In the genomic region with DNA sequence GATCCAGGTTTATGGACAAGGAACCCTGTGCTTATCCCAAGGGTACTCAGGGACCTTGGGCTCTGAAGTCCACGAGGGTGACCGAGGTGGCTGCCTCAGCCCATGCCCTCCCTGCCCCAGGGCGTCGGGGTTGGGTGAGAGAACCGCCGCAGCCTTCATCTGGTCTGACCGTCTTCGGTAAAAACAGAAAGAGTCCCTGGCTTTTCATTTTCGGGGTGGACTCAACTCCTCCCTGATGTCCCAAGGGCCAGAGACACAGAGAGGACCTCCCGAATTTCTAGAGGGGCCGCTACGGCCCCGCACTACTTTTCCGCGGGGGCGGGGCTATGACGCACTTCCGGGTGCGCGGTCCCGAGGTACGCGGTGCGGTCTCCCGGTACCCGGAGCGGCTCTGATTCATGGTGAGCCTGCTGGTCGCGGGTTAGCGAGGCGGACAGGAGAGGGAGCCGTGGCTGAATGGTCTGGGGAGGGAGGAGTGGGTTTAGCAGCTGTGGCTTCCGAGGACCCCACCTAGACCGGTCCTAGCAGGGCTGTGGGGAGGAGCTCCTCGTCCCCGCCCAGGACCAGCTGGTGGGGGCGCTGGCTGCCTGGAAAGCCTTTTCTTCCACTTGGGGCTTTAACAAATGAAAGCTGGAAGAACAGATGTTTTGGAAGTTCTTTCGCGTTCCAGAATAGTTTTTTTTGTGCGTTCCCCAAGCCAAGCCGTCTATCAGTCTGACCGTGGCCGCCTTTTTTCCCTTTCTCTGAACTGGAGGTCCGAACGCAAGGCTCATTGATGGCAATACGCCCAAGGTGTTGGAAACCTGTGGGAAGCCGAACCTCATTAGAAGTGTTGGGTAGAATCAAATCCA, we compare ENCODE assay signal across 8 cellular contexts. TPM values are rescaled to one million over a fixed set of nuclear protein-coding genes. Genes with fewer than 3 reads are reported as not detected.
DNase-seq lines count a peak whose midpoint lies in the region; ATAC-seq and TF ChIP-seq lines count a peak whose summit lies in the region.

A gene (plus strand): TSS at position 334 of the 851 bp plus-strand sequence. CDS start 7,233 bp downstream, outside the sequence.

- POLR2A ChIA-PET in WTC11 (lab: Charles Lee) = interaction anchor here (0.6 to 1.0 kb wide), 4 partner anchors 9 to 52 kb away, joined by 3 read pairs; a partner anchor contains a TSS

- H3K36me3 Mint-ChIP-seq in WTC11 (peaks cover 6% of the 10 kb centered on the region; the same call in 1 of the 2 replicates), immature natural killer cell (no peaks in the 10 kb centered on the region)

- H3K4me3 Mint-ChIP-seq in WTC11 (peak within 1 kb of the TSS; percentile 88), immature natural killer cell (peak within 1 kb of the TSS; percentile 92 to 96 (median 95))

- H3K27ac Mint-ChIP-seq in WTC11 (peak within 1 kb of the TSS; percentile 96), immature natural killer cell (peak within 1 kb of the TSS; percentile 92 to 98 (median 98))

- peaks cover 13% of the 10 kb centered on the region for H3K4me1 Mint-ChIP-seq in WTC11
- peaks cover 23 to 28% of the 10 kb centered on the region in 2 donors for H3K4me1 Mint-ChIP-seq in immature natural killer cell

- peak within 1 kb of the TSS; percentile 87 to 95 for H3K4me3 ChIP-seq in cardiac fibroblast (replicated peaks in 1 of 2; ENCODE audit: low read depth in 2 of 2, low read length in 2 of 2)

- TF ChIP-seq CTCF in WTC11 (IDR thresholded peaks at IDR 0.05) (no peak), cardiac fibroblast (IDR thresholded peaks at IDR 0.05; ENCODE audit: low read depth, low read length) (no peak)

- H3K27me3 Mint-ChIP-seq in WTC11 (ENCODE audit: low read depth) (no peaks in the 10 kb centered on the region), immature natural killer cell (ENCODE audit: low read depth in 3 of 3) (peaks cover 4 to 21% (median 8%) of the 10 kb centered on the region in 3 donors)

- DNase-seq in A172 (ENCODE audit: low spot score) (peak; percentile 73), NCI-H2171 (lab: John Stamatoyannopoulos, UW) (peak; percentile 80), WTC11 (ENCODE audit: low spot score) (peak; percentile 89), cardiac fibroblast (ENCODE audit: low read depth in 2 of 2) (peak; percentile 84 to 86), immature natural killer cell (peak; percentile 83 to 86 (median 85)), smooth muscle cell of the brain vasculature (ENCODE audit: low read depth, low spot score) (peak; percentile 51)

- no peaks in the 10 kb centered on the region for H3K9me3 Mint-ChIP-seq in WTC11
- H3K9me3 Mint-ChIP-seq in immature natural killer cell = no peaks in the 10 kb centered on the region

- ATAC-seq in GM18511 (IDR thresholded peaks at IDR 0.05; ENCODE audit: unreplicated experiment) (peak; percentile 88), HG03064 (IDR thresholded peaks at IDR 0.05; ENCODE audit: low read depth, unreplicated experiment) (peak; percentile 72), WTC11 (peak; percentile 91)

- CTCF ChIA-PET in WTC11 (lab: Charles Lee) = interaction anchor here (0.6 to 1.8 kb wide), 6 partner anchors 17 to 133 kb away, joined by 3 to 5 read pairs (median 4); a partner anchor contains a TSS

TF ChIP-seq in WTC11, 78 proteins besides CTCF, POLR2A, EP300 and RAD21 (continues in another document):
- TF ChIP-seq, protein P1, sequence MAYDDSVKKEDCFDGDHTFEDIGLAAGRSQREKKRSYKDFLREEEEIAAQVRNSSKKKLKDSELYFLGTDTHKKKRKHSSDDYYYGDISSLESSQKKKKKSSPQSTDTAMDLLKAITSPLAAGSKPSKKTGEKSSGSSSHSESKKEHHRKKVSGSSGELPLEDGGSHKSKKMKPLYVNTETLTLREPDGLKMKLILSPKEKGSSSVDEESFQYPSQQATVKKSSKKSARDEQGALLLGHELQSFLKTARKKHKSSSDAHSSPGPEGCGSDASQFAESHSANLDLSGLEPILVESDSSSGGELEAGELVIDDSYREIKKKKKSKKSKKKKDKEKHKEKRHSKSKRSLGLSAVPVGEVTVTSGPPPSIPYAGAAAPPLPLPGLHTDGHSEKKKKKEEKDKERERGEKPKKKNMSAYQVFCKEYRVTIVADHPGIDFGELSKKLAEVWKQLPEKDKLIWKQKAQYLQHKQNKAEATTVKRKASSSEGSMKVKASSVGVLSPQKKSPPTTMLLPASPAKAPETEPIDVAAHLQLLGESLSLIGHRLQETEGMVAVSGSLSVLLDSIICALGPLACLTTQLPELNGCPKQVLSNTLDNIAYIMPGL (CRISPR knock-in tag; IDR thresholded peaks at IDR 0.05) = peak; percentile 51; the same call in 1 of the 2 replicates
- TF ChIP-seq FOXJ3 (CRISPR knock-in tag; IDR thresholded peaks at IDR 0.05; ENCODE audit: borderline replicate concordance) = no peak
- TF ChIP-seq GABPB1 (CRISPR knock-in tag; IDR thresholded peaks at IDR 0.05) = peak; percentile 82
- TF ChIP-seq ZNF232 (CRISPR knock-in tag; IDR thresholded peaks at IDR 0.05) = no peak
- 0 out of 2 replicates have a peak, but pooled peaks have one; percentile 19 for TF ChIP-seq NFE2L1 (CRISPR knock-in tag; IDR thresholded peaks at IDR 0.05)
- TF ChIP-seq EMX1 (CRISPR knock-in tag; IDR thresholded peaks at IDR 0.05) = no peak
- TF ChIP-seq, protein P2, sequence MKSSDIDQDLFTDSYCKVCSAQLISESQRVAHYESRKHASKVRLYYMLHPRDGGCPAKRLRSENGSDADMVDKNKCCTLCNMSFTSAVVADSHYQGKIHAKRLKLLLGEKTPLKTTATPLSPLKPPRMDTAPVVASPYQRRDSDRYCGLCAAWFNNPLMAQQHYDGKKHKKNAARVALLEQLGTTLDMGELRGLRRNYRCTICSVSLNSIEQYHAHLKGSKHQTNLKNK (CRISPR knock-in tag; IDR thresholded peaks at IDR 0.05) = no peak
- TF ChIP-seq, protein P3, sequence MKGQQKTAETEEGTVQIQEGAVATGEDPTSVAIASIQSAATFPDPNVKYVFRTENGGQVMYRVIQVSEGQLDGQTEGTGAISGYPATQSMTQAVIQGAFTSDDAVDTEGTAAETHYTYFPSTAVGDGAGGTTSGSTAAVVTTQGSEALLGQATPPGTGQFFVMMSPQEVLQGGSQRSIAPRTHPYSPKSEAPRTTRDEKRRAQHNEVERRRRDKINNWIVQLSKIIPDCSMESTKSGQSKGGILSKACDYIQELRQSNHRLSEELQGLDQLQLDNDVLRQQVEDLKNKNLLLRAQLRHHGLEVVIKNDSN (CRISPR knock-in tag; IDR thresholded peaks at IDR 0.05) = peak; percentile 51; the same call in 1 of the 2 replicates
- TF ChIP-seq, protein P4, sequence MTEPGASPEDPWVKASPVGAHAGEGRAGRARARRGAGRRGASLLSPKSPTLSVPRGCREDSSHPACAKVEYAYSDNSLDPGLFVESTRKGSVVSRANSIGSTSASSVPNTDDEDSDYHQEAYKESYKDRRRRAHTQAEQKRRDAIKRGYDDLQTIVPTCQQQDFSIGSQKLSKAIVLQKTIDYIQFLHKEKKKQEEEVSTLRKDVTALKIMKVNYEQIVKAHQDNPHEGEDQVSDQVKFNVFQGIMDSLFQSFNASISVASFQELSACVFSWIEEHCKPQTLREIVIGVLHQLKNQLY (CRISPR knock-in tag; IDR thresholded peaks at IDR 0.05) = no peak
- peak; percentile 97 for TF ChIP-seq CREM (CRISPR knock-in tag; IDR thresholded peaks at IDR 0.05)
- peak; percentile 47; the same call in 1 of the 2 replicates for TF ChIP-seq ETV6 (CRISPR knock-in tag; IDR thresholded peaks at IDR 0.05)
- no peak for TF ChIP-seq MXD4 (CRISPR knock-in tag; IDR thresholded peaks at IDR 0.05; ENCODE audit: borderline replicate concordance)
- TF ChIP-seq, protein P5, sequence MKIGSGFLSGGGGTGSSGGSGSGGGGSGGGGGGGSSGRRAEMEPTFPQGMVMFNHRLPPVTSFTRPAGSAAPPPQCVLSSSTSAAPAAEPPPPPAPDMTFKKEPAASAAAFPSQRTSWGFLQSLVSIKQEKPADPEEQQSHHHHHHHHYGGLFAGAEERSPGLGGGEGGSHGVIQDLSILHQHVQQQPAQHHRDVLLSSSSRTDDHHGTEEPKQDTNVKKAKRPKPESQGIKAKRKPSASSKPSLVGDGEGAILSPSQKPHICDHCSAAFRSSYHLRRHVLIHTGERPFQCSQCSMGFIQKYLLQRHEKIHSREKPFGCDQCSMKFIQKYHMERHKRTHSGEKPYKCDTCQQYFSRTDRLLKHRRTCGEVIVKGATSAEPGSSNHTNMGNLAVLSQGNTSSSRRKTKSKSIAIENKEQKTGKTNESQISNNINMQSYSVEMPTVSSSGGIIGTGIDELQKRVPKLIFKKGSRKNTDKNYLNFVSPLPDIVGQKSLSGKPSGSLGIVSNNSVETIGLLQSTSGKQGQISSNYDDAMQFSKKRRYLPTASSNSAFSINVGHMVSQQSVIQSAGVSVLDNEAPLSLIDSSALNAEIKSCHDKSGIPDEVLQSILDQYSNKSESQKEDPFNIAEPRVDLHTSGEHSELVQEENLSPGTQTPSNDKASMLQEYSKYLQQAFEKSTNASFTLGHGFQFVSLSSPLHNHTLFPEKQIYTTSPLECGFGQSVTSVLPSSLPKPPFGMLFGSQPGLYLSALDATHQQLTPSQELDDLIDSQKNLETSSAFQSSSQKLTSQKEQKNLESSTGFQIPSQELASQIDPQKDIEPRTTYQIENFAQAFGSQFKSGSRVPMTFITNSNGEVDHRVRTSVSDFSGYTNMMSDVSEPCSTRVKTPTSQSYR (CRISPR knock-in tag; IDR thresholded peaks at IDR 0.05) = no peak
- TF ChIP-seq ZNF317 (CRISPR knock-in tag; IDR thresholded peaks at IDR 0.05; ENCODE audit: borderline replicate concordance, low read depth) = no peak
- TF ChIP-seq OVOL2 (CRISPR knock-in tag; IDR thresholded peaks at IDR 0.05; ENCODE audit: borderline replicate concordance) = no peak
- no peak for TF ChIP-seq HMGA2 (CRISPR knock-in tag; IDR thresholded peaks at IDR 0.05)
- TF ChIP-seq, protein P6, sequence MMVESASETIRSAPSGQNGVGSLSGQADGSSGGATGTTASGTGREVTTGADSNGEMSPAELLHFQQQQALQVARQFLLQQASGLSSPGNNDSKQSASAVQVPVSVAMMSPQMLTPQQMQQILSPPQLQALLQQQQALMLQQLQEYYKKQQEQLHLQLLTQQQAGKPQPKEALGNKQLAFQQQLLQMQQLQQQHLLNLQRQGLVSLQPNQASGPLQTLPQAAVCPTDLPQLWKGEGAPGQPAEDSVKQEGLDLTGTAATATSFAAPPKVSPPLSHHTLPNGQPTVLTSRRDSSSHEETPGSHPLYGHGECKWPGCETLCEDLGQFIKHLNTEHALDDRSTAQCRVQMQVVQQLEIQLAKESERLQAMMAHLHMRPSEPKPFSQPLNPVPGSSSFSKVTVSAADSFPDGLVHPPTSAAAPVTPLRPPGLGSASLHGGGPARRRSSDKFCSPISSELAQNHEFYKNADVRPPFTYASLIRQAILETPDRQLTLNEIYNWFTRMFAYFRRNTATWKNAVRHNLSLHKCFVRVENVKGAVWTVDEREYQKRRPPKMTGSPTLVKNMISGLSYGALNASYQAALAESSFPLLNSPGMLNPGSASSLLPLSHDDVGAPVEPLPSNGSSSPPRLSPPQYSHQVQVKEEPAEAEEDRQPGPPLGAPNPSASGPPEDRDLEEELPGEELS (CRISPR knock-in tag; IDR thresholded peaks at IDR 0.05) = 0 out of 2 replicates have a peak, but pooled peaks have one; percentile 22
- no peak for TF ChIP-seq RORB (CRISPR knock-in tag; IDR thresholded peaks at IDR 0.05)

RNA-seq across cellular contexts. Expression of the gene that starts here (rescaled TPM):
- total RNA-seq in A172 (2014; rRNA removed; shearing (Covaris generic)) = 11.2 and 14.3 TPM in 2 replicates
- 25.5 to 27.2 TPM (median 26.2 TPM) in 3 replicates for total RNA-seq in WTC11 (2021)
- 1 to 10 TPM; 2.3 to 9.8 (median 4.0) TPM for polyA plus RNA-seq in immature natural killer cell

Comparison
In these comparisons a context has a peak if more than half of its experiments do, and no peak if none do; other contexts are left out.
1. Peak in every context shown above with its lines: DNase-seq, ATAC-seq and H3K4me3 ChIP-seq.